In genomic region chr5:81238460-81238859, GRCh38 we compare ENCODE assay signal across 28 cellular contexts. TPM values are rescaled to one million over a fixed set of nuclear protein-coding genes. Genes with fewer than 3 reads are reported as not detected.
"Had no signal": no experiment of that assay in that cellular context is flagged by ENCODE, and none has a peak within 500 bp of the region (broad histone marks: within the 10 kb centered on the region; RNA-seq: fewer than 3 reads in every experiment).

No MANE protein-coding gene starts in this region.

- H3K27me3 Mint-ChIP-seq: activated naive CD8-positive, alpha-beta T cell treated with anti-CD3 and anti-CD28 coated beads, Interleukin-2, amount 50 U/mL, for 24 hours had no signal

- DNase-seq: activated CD4-positive, CD25-positive, alpha-beta regulatory T cell; activated CD8-positive, alpha-beta memory T cell treated with anti-CD3 and anti-CD28 coated beads for 24 hours; activated effector memory CD4-positive, alpha-beta T cell treated with anti-CD3 and anti-CD28 coated beads, Interleukin-2, amount 50 U/mL, for 16 hours; activated naive CD4-positive, alpha-beta T cell treated with Interleukin-2 at 50 U/mL for 16 hours; activated naive CD8-positive, alpha-beta T cell treated with anti-CD3 and anti-CD28 coated beads, Interleukin-2, amount 50 U/mL, for 24 hours; activated T-cell treated with anti-CD3 and anti-CD28 coated beads, Interleukin-2, amount 50 U/mL, for 4 hours; amniotic stem cell; body of pancreas; IMR-90; KG1; NCI-H1048; NCI-H146; NCI-H1930; NCI-H2107; NCI-H2171 treated with DMSO at 0.1 percent for 48 hours; NCI-H345; NCI-H510A; NCI-H526 treated with DMSO at 0.1 percent for 48 hours; PC-3; T-helper 1 cell had no signal

- H3K36me3 Mint-ChIP-seq: activated naive CD4-positive, alpha-beta T cell treated with anti-CD3 and anti-CD28 coated beads, Interleukin-2, amount 50 U/mL, for 72 hours had no signal

- H3K36me3 ChIP-seq: ascending aorta had no signal

- H3K27ac ChIP-seq: body of pancreas, SK-N-MC, VCaP had no signal

- H3K4me3 ChIP-seq: ascending aorta, body of pancreas, SK-N-MC had no signal

- H3K27ac Mint-ChIP-seq: activated naive CD8-positive, alpha-beta T cell treated with anti-CD3 and anti-CD28 coated beads, Interleukin-2, amount 50 U/mL, for 24 hours had no signal

- H3K27me3 ChIP-seq: ascending aorta, body of pancreas had no signal

- ATAC-seq: activated naive CD4-positive, alpha-beta T cell treated with anti-CD3 and anti-CD28 coated beads, Interleukin-2, amount 50 U/mL, for 72 hours; activated naive CD8-positive, alpha-beta T cell treated with anti-CD3 and anti-CD28 coated beads, Interleukin-2, amount 50 U/mL, for 24 hours; activated T-cell treated with anti-CD3 and anti-CD28 coated beads, Interleukin-2, amount 50 U/mL, for 4 hours; body of pancreas; PC-3 had no signal

- H3K9me3 Mint-ChIP-seq: activated naive CD8-positive, alpha-beta T cell treated with anti-CD3 and anti-CD28 coated beads, Interleukin-2, amount 50 U/mL, for 24 hours; activated T-cell treated with anti-CD3 and anti-CD28 coated beads, Interleukin-2, amount 50 U/mL, for 4 hours had no signal

- H3K4me3 Mint-ChIP-seq: activated naive CD8-positive, alpha-beta T cell treated with anti-CD3 and anti-CD28 coated beads, Interleukin-2, amount 50 U/mL, for 24 hours; activated T-cell treated with anti-CD3 and anti-CD28 coated beads, Interleukin-2, amount 50 U/mL, for 4 hours had no signal

- H3K9me3 ChIP-seq: ascending aorta, body of pancreas had no signal

RNA-seq across cellular contexts. Expression of gene CKMT2, which starts 5.3 kb away (rescaled TPM):
- total RNA-seq: activated T-cell treated with anti-CD3 and anti-CD28 coated beads, Interleukin-2, amount 50 U/mL, for 4 hours; bronchial epithelial cell; LHCN-M2; M059J; PC-3; T-helper 2 cell treated with Interferon-gamma antibody and Interleukin-4, amounts not matched to agents 100 ng/mL and 5 ng/mL, for 36 hours had no signal
